1 cellular context compared by ENCODE assay signal in the genomic region with DNA sequence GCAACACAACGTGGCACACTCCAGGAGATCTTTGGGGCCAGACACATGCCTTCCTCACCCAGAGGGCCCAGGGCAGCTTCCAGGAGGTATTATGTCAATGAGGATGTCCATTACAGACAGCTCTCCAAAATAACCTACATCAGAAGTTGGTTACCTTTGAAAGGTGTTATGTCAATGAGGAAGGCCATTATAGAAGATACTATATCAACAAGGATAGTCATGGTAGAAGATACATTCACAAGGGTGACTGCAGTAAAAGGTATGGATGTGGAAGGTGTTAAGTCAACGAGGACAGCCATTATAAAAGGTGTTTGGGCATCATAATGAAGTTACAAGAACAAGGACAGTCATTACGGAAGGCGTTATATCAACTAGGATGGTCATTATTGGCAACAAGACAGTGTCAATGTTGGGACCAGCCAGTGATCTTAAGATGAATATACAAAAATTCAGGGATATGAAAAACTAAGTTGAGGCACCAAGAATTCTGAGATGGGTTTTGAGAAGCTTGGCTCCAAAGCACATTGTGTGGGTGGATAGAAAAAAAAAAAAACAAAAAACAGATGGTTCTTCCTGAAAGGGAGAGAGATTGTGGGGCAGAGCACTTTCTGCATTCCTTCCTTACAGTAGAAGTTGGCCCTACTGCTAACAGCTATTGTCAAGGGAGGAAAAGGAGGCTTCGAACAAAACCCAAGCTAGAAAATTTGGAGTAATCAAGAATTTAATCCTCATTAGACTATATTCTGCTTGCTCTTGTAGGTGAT.
TF ChIP-seq lines count a peak whose summit lies in the region.

No MANE protein-coding gene starts in this region.

TF ChIP-seq in IMR-90, 13 proteins besides CTCF, POLR2A, EP300 and RAD21 (continued from another document):
- TF ChIP-seq RCOR1 (IDR thresholded peaks at IDR 0.05; ENCODE audit: insufficient replicate concordance, low read length) (no peak), FOS (IDR thresholded peaks at IDR 0.05; ENCODE audit: low read depth, low read length) (no peak), RFX5 (IDR thresholded peaks at IDR 0.05; ENCODE audit: low read depth, low read length) (no peak), NFE2L2 (IDR thresholded peaks at IDR 0.05; ENCODE audit: low read depth, low read length) (no peak), MAZ (IDR thresholded peaks at IDR 0.05; ENCODE audit: borderline replicate concordance, low read depth, low read length) (no peak), CEBPB (IDR thresholded peaks at IDR 0.05; ENCODE audit: low read depth, low read length) (no peak)
- TF ChIP-seq, protein P1, sequence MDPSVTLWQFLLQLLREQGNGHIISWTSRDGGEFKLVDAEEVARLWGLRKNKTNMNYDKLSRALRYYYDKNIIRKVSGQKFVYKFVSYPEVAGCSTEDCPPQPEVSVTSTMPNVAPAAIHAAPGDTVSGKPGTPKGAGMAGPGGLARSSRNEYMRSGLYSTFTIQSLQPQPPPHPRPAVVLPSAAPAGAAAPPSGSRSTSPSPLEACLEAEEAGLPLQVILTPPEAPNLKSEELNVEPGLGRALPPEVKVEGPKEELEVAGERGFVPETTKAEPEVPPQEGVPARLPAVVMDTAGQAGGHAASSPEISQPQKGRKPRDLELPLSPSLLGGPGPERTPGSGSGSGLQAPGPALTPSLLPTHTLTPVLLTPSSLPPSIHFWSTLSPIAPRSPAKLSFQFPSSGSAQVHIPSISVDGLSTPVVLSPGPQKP (IDR thresholded peaks at IDR 0.05; ENCODE audit: borderline replicate concordance, low read depth, low read length): no peak
